1 cellular context compared by ENCODE assay signal in genomic region chr14:54805521-54806322, GRCh38.
TF ChIP-seq lines count a peak whose summit lies in the region.

No MANE protein-coding gene starts in this region.

TF ChIP-seq in HepG2, 621 proteins besides CTCF, POLR2A, EP300 and RAD21 (continued from another document):
- TF ChIP-seq ZNF687 (CRISPR knock-in tag; IDR thresholded peaks at IDR 0.05) (peak; percentile 48), ARNTL (CRISPR knock-in tag; IDR thresholded peaks at IDR 0.05) (peak; percentile 38; the same call in 1 of the 2 replicates), SAP130 (CRISPR knock-in tag; IDR thresholded peaks at IDR 0.05; ENCODE audit: low read depth) (peak; percentile 27; the same call in 1 of the 2 replicates), ZFP91 (CRISPR knock-in tag; IDR thresholded peaks at IDR 0.05; ENCODE audit: borderline replicate concordance) (peak; percentile 51), FOXO1 (CRISPR knock-in tag; IDR thresholded peaks at IDR 0.05) (peak; percentile 19; the same call in 1 of the 2 replicates), ZNF747 (CRISPR knock-in tag; IDR thresholded peaks at IDR 0.05; ENCODE audit: borderline replicate concordance) (0 out of 2 replicates have a peak, but pooled peaks have one; percentile 23), ETS1 (CRISPR knock-in tag; IDR thresholded peaks at IDR 0.05) (no peak), SMC3 (IDR thresholded peaks at IDR 0.05; ENCODE audit: low read length) (peak; percentile 79), SALL1 (CRISPR knock-in tag; IDR thresholded peaks at IDR 0.05) (0 out of 2 replicates have a peak, but pooled peaks have one; percentile 35), MED1 (CRISPR knock-in tag; IDR thresholded peaks at IDR 0.05) (0 out of 2 replicates have a peak, but pooled peaks have one; percentile 18), IKZF5 (CRISPR knock-in tag; IDR thresholded peaks at IDR 0.05) (peak; percentile 42; the same call in 1 of the 2 replicates), ZNF772 (CRISPR knock-in tag; IDR thresholded peaks at IDR 0.05) (no peak), UBTF (CRISPR knock-in tag; IDR thresholded peaks at IDR 0.05) (0 out of 2 replicates have a peak, but pooled peaks have one; percentile 5), THRA (CRISPR knock-in tag; IDR thresholded peaks at IDR 0.05; ENCODE audit: borderline replicate concordance) (no peak), HMGXB4 (CRISPR knock-in tag; IDR thresholded peaks at IDR 0.05; ENCODE audit: borderline replicate concordance in 1 of 2, low read depth in 1 of 2) (peak; percentile 33 to 74; a peak in 2 of 4 replicates), DMTF1 (CRISPR knock-in tag; IDR thresholded peaks at IDR 0.05) (no peak), THAP11 (CRISPR knock-in tag; IDR thresholded peaks at IDR 0.05) (no peak), FOXK1 (CRISPR knock-in tag; IDR thresholded peaks at IDR 0.05; ENCODE audit: borderline replicate concordance, low read depth) (0 out of 2 replicates have a peak, but pooled peaks have one; percentile 7), MYC (CRISPR knock-in tag; IDR thresholded peaks at IDR 0.05; ENCODE audit: borderline replicate concordance) (peak; percentile 60), FOSL2 (CRISPR knock-in tag; IDR thresholded peaks at IDR 0.05) (peak; percentile 24; the same call in 1 of the 2 replicates), FOXC1 (CRISPR knock-in tag; IDR thresholded peaks at IDR 0.05; ENCODE audit: borderline replicate concordance) (0 out of 2 replicates have a peak, but pooled peaks have one; percentile 9), ZNF367 (CRISPR knock-in tag; IDR thresholded peaks at IDR 0.05; ENCODE audit: borderline replicate concordance) (no peak)
